Comparison of ENCODE assay signal across 8 cellular contexts in the genomic region with DNA sequence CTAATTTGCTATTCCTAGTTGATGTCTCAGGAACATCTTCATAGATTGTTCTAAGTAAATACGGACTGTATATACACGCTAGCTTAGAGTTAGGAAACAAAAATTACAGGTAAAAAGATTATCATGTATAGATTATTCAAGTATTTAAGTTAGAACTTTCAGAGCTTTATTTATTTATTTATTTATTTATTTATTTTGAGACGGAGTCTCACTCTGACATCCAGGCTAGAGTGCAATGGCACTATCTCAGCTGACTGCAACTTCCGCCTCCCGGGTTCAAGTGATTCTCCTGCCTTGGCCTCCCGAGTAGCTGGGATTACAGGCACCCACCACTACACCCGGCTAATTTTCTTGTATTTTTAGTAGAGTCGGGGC. TPM values are rescaled to one million over a fixed set of nuclear protein-coding genes. Genes with fewer than 3 reads are reported as not detected.
DNase-seq lines count a peak whose midpoint lies in the region; ATAC-seq and TF ChIP-seq lines count a peak whose summit lies in the region.
"Not testable (repeated sequence)": the region's sequence is repeated elsewhere in the genome, so short reads cannot be mapped to it uniquely, and the experiment has no call there.

No MANE protein-coding gene starts in this region.

- peak overlapping the region; percentile 82 for H3K4me3 ChIP-seq in GM08714 (ENCODE audit: low read length)
- not testable (repeated sequence) for H3K4me3 ChIP-seq in NT2/D1 (ENCODE audit: insufficient read length, low read depth)
- peak overlapping the region; percentile 58 to 88 for H3K4me3 ChIP-seq in foreskin fibroblast (ENCODE audit: low read depth in 1 of 2, low read length in 2 of 2)
- peak overlapping the region; percentile 68 to 90 (median 84) for H3K4me3 ChIP-seq in gastrocnemius medialis
- peak overlapping the region; percentile 64 to 76 for H3K4me3 ChIP-seq in vagina

- intact Hi-C loops in gastrocnemius medialis (cut with DNase I; ENCODE audit: low total_unique reads): loop anchor here (5.0 to 10.0 kb wide), 4 partner anchors 82 to 1608 kb away; partner anchors contain the start of genes BCAP29, HBP1 and NAMPT
- intact Hi-C loops in vagina (cut with DNase I): not testable (repeated sequence)

- H3K36me3 ChIP-seq in NT2/D1 (ENCODE audit: insufficient read depth, insufficient read length, low read length): peaks cover 41% of the 10 kb centered on the region
- H3K36me3 ChIP-seq in gastrocnemius medialis, vagina: not testable (repeated sequence)

- not testable (repeated sequence) for H3K9me3 ChIP-seq in NT2/D1 (ENCODE audit: insufficient read depth, low read length); gastrocnemius medialis; vagina

- TF ChIP-seq CTCF in foreskin fibroblast (IDR thresholded peaks at IDR 0.05; ENCODE audit: low read depth, low read length); mesothelial cell of epicardium (IDR thresholded peaks at IDR 0.05; ENCODE audit: unreplicated experiment); gastrocnemius medialis (IDR thresholded peaks at IDR 0.05 in 4 of 5, conservative IDR thresholded peaks at IDR 0.05 in 1 of 5); vagina (IDR thresholded peaks at IDR 0.05): not testable (repeated sequence)

- H3K27ac Mint-ChIP-seq in activated CD8-positive, alpha-beta memory T cell treated with anti-CD3 and anti-CD28 coated beads, Interleukin-2, amount 10 ng/mL, durations not matched to agents 7 days and 5 days: peak overlapping the region; percentile 97
- peak overlapping the region; percentile 99 for H3K27ac Mint-ChIP-seq in central memory CD8-positive, alpha-beta T cell (ENCODE audit: low read depth)
- not testable (repeated sequence) for H3K27ac Mint-ChIP-seq in mesothelial cell of epicardium

- not testable (repeated sequence) for H3K27me3 ChIP-seq in NT2/D1 (ENCODE audit: insufficient read depth, insufficient read length); gastrocnemius medialis; vagina

- H3K4me1 Mint-ChIP-seq in activated CD8-positive, alpha-beta memory T cell treated with anti-CD3 and anti-CD28 coated beads, Interleukin-2, amount 10 ng/mL, durations not matched to agents 7 days and 5 days: peaks cover 49% of the 10 kb centered on the region
- H3K4me1 Mint-ChIP-seq in central memory CD8-positive, alpha-beta T cell: peaks cover 55% of the 10 kb centered on the region
- H3K4me1 Mint-ChIP-seq in mesothelial cell of epicardium: peaks cover 25% of the 10 kb centered on the region

- H3K27ac ChIP-seq in gastrocnemius medialis (peak overlapping the region; percentile 93 to 98 (median 96)), vagina (peak overlapping the region; percentile 93)

- H3K9ac ChIP-seq in NT2/D1 (ENCODE audit: insufficient read length, low read depth): peak overlapping the region; percentile 95

- H3K9me3 Mint-ChIP-seq in activated CD8-positive, alpha-beta memory T cell treated with anti-CD3 and anti-CD28 coated beads, Interleukin-2, amount 10 ng/mL, durations not matched to agents 7 days and 5 days (ENCODE audit: low read depth); central memory CD8-positive, alpha-beta T cell; mesothelial cell of epicardium: not testable (repeated sequence)

- peak overlapping the region; percentile 95 for H3K4me3 Mint-ChIP-seq in activated CD8-positive, alpha-beta memory T cell treated with anti-CD3 and anti-CD28 coated beads, Interleukin-2, amount 10 ng/mL, durations not matched to agents 7 days and 5 days
- H3K4me3 Mint-ChIP-seq in central memory CD8-positive, alpha-beta T cell: peak overlapping the region; percentile 96
- peak overlapping the region; percentile 91 for H3K4me3 Mint-ChIP-seq in mesothelial cell of epicardium

- CTCF ChIA-PET in activated CD8-positive, alpha-beta memory T cell treated with anti-CD3 and anti-CD28 coated beads, Interleukin-2, amount 10 ng/mL, durations not matched to agents 7 days and 5 days (lab: Charles Lee): interaction anchor here (1.2 to 2.3 kb wide), 2 partner anchors 18 to 149 kb away, joined by 5 to 6 read pairs; partner anchors contain the start of gene CBLL1

- TF ChIP-seq POLR2A in gastrocnemius medialis (IDR thresholded peaks at IDR 0.05); vagina (IDR thresholded peaks at IDR 0.05): not testable (repeated sequence)

- H3K4me1 ChIP-seq in NT2/D1 (ENCODE audit: insufficient read depth, insufficient read length): not testable (repeated sequence)
- H3K4me1 ChIP-seq in gastrocnemius medialis (peaks cover 36 to 44% of the 10 kb centered on the region in 2 donors), vagina (peaks cover 40% of the 10 kb centered on the region)

- not testable (repeated sequence) for ATAC-seq in activated CD8-positive, alpha-beta memory T cell treated with anti-CD3 and anti-CD28 coated beads, Interleukin-2, amount 10 ng/mL, durations not matched to agents 7 days and 5 days; central memory CD8-positive, alpha-beta T cell (replicated peaks; ENCODE audit: extremely low read depth, poor library complexity, severe bottlenecking); gastrocnemius medialis

- in situ Hi-C loops in gastrocnemius medialis (cut with MboI; ENCODE audit: low sequenced_read_pairs in 4 of 4): loop anchor here in 3 of 4 donors (25.0 kb wide), 4 partner anchors 305 to 730 kb away; partner anchors contain the start of genes BCAP29 (in 2 of the 3), GPR22 (in 1 of the 3) and HBP1 (in 1 of the 3)

- H3K27me3 Mint-ChIP-seq in activated CD8-positive, alpha-beta memory T cell treated with anti-CD3 and anti-CD28 coated beads, Interleukin-2, amount 10 ng/mL, durations not matched to agents 7 days and 5 days; central memory CD8-positive, alpha-beta T cell; mesothelial cell of epicardium (ENCODE audit: low read depth): not testable (repeated sequence)

- H3K36me3 Mint-ChIP-seq in activated CD8-positive, alpha-beta memory T cell treated with anti-CD3 and anti-CD28 coated beads, Interleukin-2, amount 10 ng/mL, durations not matched to agents 7 days and 5 days: peaks cover 33% of the 10 kb centered on the region
- peaks cover 24% of the 10 kb centered on the region for H3K36me3 Mint-ChIP-seq in central memory CD8-positive, alpha-beta T cell (ENCODE audit: insufficient read depth)
- not testable (repeated sequence) for H3K36me3 Mint-ChIP-seq in mesothelial cell of epicardium

- DNase-seq in NT2/D1 (ENCODE audit: low read depth, low spot score); activated CD8-positive, alpha-beta memory T cell treated with anti-CD3 and anti-CD28 coated beads, Interleukin-2, amount 10 ng/mL, durations not matched to agents 7 days and 5 days; central memory CD8-positive, alpha-beta T cell (ENCODE audit: low spot score in 2 of 2); foreskin fibroblast; mesothelial cell of epicardium (ENCODE audit: low spot score in 2 of 2, unreplicated experiment in 2 of 2); gastrocnemius medialis; vagina (ENCODE audit: extremely low spot score in 2 of 2): not testable (repeated sequence)

RNA-seq across cellular contexts. Expression of gene DLD, which starts 1.4 kb away (rescaled TPM):
- 10 to 100 TPM; 64.1 to 78.2 TPM for total RNA-seq in activated CD8-positive, alpha-beta memory T cell treated with anti-CD3 and anti-CD28 coated beads, Interleukin-2, amount 10 ng/mL, durations not matched to agents 7 days and 5 days
- total RNA-seq in mesothelial cell of epicardium: 58.3 to 61.5 TPM (median 61.4 TPM) in 3 replicates
- 100 to 1,000 TPM; 110 to 157 (median 146) TPM for total RNA-seq in gastrocnemius medialis
- 67.8 TPM for total RNA-seq in vagina
